Comparison of ENCODE assay signal across 16 cellular contexts in genomic region chr1:203891950-203892349, GRCh38. TPM values are rescaled to one million over a fixed set of nuclear protein-coding genes. Genes with fewer than 3 reads are reported as not detected.
DNase-seq lines count a peak whose midpoint lies in the region; ATAC-seq and TF ChIP-seq lines count a peak whose summit lies in the region.
"Had no signal": no experiment of that assay in that cellular context is flagged by ENCODE, and none has a peak within 500 bp of the region (broad histone marks: within the 10 kb centered on the region; RNA-seq: fewer than 3 reads in every experiment).

No MANE protein-coding gene starts in this region.

- DNase-seq in RWPE2 (ENCODE audit: low spot score) (no peak), fibroblast of pulmonary artery (ENCODE audit: low read depth) (peak; percentile 52), testis (peak; percentile 43)
- DNase-seq: AML-193; Caco-2; Calu3; CD4-positive, alpha-beta T cell; CD8-positive, alpha-beta T cell; DMS79 treated with DMSO at 0.1 percent for 48 hours; GF-D8 had no signal

- ATAC-seq in RWPE2 (ENCODE audit: low read depth) = no peak
- ATAC-seq in GM18519 (IDR thresholded peaks at IDR 0.05; ENCODE audit: low FRiP score, unreplicated experiment) = no peak
- ATAC-seq in HG02798 (IDR thresholded peaks at IDR 0.05; ENCODE audit: poor library complexity, unreplicated experiment) = no peak
- no peak for ATAC-seq in HG03457 (IDR thresholded peaks at IDR 0.05; ENCODE audit: unreplicated experiment)
- ATAC-seq: A549; CD8-positive, alpha-beta T cell had no signal

- H3K27ac ChIP-seq in RWPE2 (ENCODE audit: poor library complexity, severe bottlenecking) (peak overlapping the region; percentile 100), testis (no peak overlapping the region)
- H3K27ac ChIP-seq: BLaER1 treated with 17β-estradiol and CSF1 and Interleukin-3, amounts not matched to agents 10 nM and 100 nM; C4-2B had no signal

- TF ChIP-seq POLR2A in testis (IDR thresholded peaks at IDR 0.05) = no peak

- H3K4me1 ChIP-seq in RWPE2 (ENCODE audit: insufficient read depth, poor library complexity, severe bottlenecking) (peaks cover 28% of the 10 kb centered on the region), testis (no peaks in the 10 kb centered on the region)

- peaks cover 10% of the 10 kb centered on the region for H3K9me3 ChIP-seq in RWPE2 (ENCODE audit: severe bottlenecking)
- no peaks in the 10 kb centered on the region for H3K9me3 ChIP-seq in testis

- H3K36me3 ChIP-seq in RWPE2 (ENCODE audit: low read depth) (no peaks in the 10 kb centered on the region), testis (ENCODE audit: low read depth, missing control alignments) (no peaks in the 10 kb centered on the region)

- no peak overlapping the region for H3K4me3 ChIP-seq in RWPE2 (ENCODE audit: severe bottlenecking)
- H3K4me3 ChIP-seq in fibroblast of pulmonary artery (replicated peaks; ENCODE audit: low read depth, low read length) = no peak overlapping the region
- H3K4me3 ChIP-seq in testis = no peak overlapping the region
- H3K4me3 ChIP-seq: A549; BLaER1 treated with 17β-estradiol and CSF1 and Interleukin-3, amounts not matched to agents 10 nM and 100 nM had no signal

- no peaks in the 10 kb centered on the region for H3K27me3 ChIP-seq in RWPE2 (ENCODE audit: insufficient read depth, poor library complexity, severe bottlenecking)
- no peaks in the 10 kb centered on the region for H3K27me3 ChIP-seq in testis
- H3K27me3 ChIP-seq: BLaER1 treated with 17β-estradiol and CSF1 and Interleukin-3, amounts not matched to agents 10 nM and 100 nM had no signal

- intact Hi-C loops in testis (cut with DNase I; ENCODE audit: low total_unique reads) = no loop called here

- WGBS in testis, 2 donors = 29 to 42% methylated on average over 2 of the region's 2 CpGs

- no peak for TF ChIP-seq CTCF in RWPE2 (IDR thresholded peaks at IDR 0.05; ENCODE audit: poor library complexity, severe bottlenecking)
- TF ChIP-seq CTCF in fibroblast of pulmonary artery (IDR thresholded peaks at IDR 0.05; ENCODE audit: low read length, missing control alignments) = no peak
- no peak for TF ChIP-seq CTCF in testis (IDR thresholded peaks at IDR 0.05)

RNA-seq across cellular contexts. Expression of gene SNRPE, which starts 30.6 kb away (rescaled TPM):
- 10 to 100 TPM; 41.9 to 49.5 TPM for total RNA-seq in testis
- 115 TPM for polyA plus RNA-seq in testis (ENCODE audit: insufficient read depth, low read depth, low replicate concordance)
